Comparison of ENCODE assay signal across 10 cellular contexts in genomic region chr2:196367633-196368032, GRCh38.
"Had no signal": no experiment of that assay in that cellular context is flagged by ENCODE, and none has a peak within 500 bp of the region (broad histone marks: within the 10 kb centered on the region; RNA-seq: fewer than 3 reads in every experiment).

No MANE protein-coding gene starts in this region.

- H3K27ac Mint-ChIP-seq: IgD-negative memory B cell had no signal

- H3K27me3 Mint-ChIP-seq: IgD-negative memory B cell had no signal

- FAIRE-seq: HepG2, HTR-8/SVneo had no signal

- H3K9ac ChIP-seq: KMS-11 had no signal

- DNase-seq: IMR-90, Karpas-422, Kasumi-1, KBM-7, KG1 had no signal

- H3K36me3 Mint-ChIP-seq: IgD-negative memory B cell had no signal

- H3K4me1 Mint-ChIP-seq: IgD-negative memory B cell had no signal

- H3K4me2 ChIP-seq: KMS-11 had no signal

- ATAC-seq: HepG2 had no signal

- H3K4me3 Mint-ChIP-seq: IgD-negative memory B cell had no signal

- H3K27ac ChIP-seq: HL-60, KMS-11 had no signal
